13 cellular contexts compared by ENCODE assay signal in the genomic region with DNA sequence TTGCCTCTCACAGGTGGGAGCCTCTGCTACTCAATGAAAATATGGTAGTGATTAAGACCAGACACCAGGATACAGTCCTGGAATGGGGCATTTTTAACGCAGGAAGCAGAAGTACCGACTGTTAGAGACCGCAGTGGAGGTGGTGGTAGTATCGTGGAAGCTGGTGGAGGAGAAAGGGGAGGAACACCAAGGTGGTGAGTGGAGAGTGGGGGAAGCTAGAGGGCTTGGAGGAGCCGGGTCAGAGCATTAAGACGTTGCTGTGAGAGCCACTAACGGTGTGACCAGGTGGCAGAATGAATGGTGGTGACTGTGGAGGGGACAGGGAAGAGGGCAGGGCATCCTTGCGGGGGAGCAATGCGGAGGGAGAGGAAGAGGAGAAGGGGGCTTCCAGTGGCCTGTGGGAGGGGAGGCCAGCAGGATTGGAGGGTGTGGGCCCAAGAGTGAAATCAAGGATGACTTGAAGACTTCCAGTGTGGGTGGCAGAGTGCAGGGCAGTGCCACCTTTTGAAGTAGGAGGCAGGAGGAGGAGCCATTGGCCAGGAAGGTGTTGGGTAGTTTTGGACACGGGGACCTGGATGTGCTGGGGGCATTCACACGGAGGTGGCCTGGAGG. TPM values are rescaled to one million over a fixed set of nuclear protein-coding genes. Genes with fewer than 3 reads are reported as not detected.
A peak's percentile ranks its signal among the peaks of the same experiment; 100 is the strongest.
DNase-seq lines count a peak whose midpoint lies in the region; ATAC-seq and TF ChIP-seq lines count a peak whose summit lies in the region.
"Had no signal": no experiment of that assay in that cellular context is flagged by ENCODE, and none has a peak within 500 bp of the region (broad histone marks: within the 10 kb centered on the region; RNA-seq: fewer than 3 reads in every experiment).

No MANE protein-coding gene starts in this region.

- H3K4me3 Mint-ChIP-seq in activated naive CD4-positive, alpha-beta T cell treated with anti-CD3 and anti-CD28 coated beads, Interleukin-2, amount 10 ng/mL, durations not matched to agents 7 days and 5 days: no peak overlapping the region
- H3K4me3 Mint-ChIP-seq in WTC11: peak overlapping the region; percentile 82; the same call in 1 of the 2 replicates
- H3K4me3 Mint-ChIP-seq in progenitor cell of endocrine pancreas (ENCODE audit: low read depth): peak overlapping the region; percentile 71

- H3K27me3 Mint-ChIP-seq in activated naive CD4-positive, alpha-beta T cell treated with anti-CD3 and anti-CD28 coated beads, Interleukin-2, amount 10 ng/mL, durations not matched to agents 7 days and 5 days: peaks cover 52% of the 10 kb centered on the region
- H3K27me3 Mint-ChIP-seq in WTC11 (ENCODE audit: low read depth) (no peaks in the 10 kb centered on the region), progenitor cell of endocrine pancreas (peaks cover 19% of the 10 kb centered on the region)

- H2AFZ ChIP-seq in Karpas-422 (ENCODE audit: low read length): no peak overlapping the region

- H3K36me3 Mint-ChIP-seq in activated naive CD4-positive, alpha-beta T cell treated with anti-CD3 and anti-CD28 coated beads, Interleukin-2, amount 10 ng/mL, durations not matched to agents 7 days and 5 days: no peaks in the 10 kb centered on the region
- H3K36me3 Mint-ChIP-seq in WTC11 (no peaks in the 10 kb centered on the region), progenitor cell of endocrine pancreas (ENCODE audit: insufficient read depth) (no peaks in the 10 kb centered on the region)

- H3K79me2 ChIP-seq in Karpas-422 (ENCODE audit: low read length): peaks cover 32% of the 10 kb centered on the region

- H3K4me3 ChIP-seq in Karpas-422 (ENCODE audit: low read length): no peak overlapping the region
- H3K4me3 ChIP-seq: GM12878, upper lobe of left lung had no signal

- CTCF ChIA-PET in activated naive CD4-positive, alpha-beta T cell treated with anti-CD3 and anti-CD28 coated beads, Interleukin-2, amount 10 ng/mL, durations not matched to agents 7 days and 5 days (lab: Charles Lee): interaction anchor here (0.5 kb wide), 1 partner anchor 86 kb away, joined by 3 read pairs; no protein-coding TSS in a partner anchor
- CTCF ChIA-PET in WTC11 (lab: Charles Lee): no interaction called here

- no peak overlapping the region for H3K27ac ChIP-seq in Karpas-422 (ENCODE audit: low read length)
- H3K27ac ChIP-seq: upper lobe of left lung had no signal

- ATAC-seq in WTC11: no peak
- ATAC-seq in HG03439 (IDR thresholded peaks at IDR 0.05; ENCODE audit: unreplicated experiment): no peak
- ATAC-seq: GM12878 had no signal

- peaks cover 24% of the 10 kb centered on the region for H3K4me1 ChIP-seq in Karpas-422 (ENCODE audit: low read length)

- no peak for DNase-seq in activated naive CD4-positive, alpha-beta T cell treated with anti-CD3 and anti-CD28 coated beads, Interleukin-2, amount 10 ng/mL, durations not matched to agents 7 days and 5 days
- DNase-seq in activated naive CD4-positive, alpha-beta T cell treated with anti-CD3 and anti-CD28 coated beads, Interleukin-2, amount 50 U/mL, for 16 hours: no peak
- DNase-seq in Karpas-422 (no peak), WTC11 (ENCODE audit: low spot score) (no peak), progenitor cell of endocrine pancreas (ENCODE audit: low spot score, unreplicated experiment) (no peak), hepatic stellate cell (ENCODE audit: low spot score) (no peak), anterior cingulate cortex (lab: John Stamatoyannopoulos, UW) (no peak)
- DNase-seq: DMS79, NCI-H1436, NCI-H446, upper lobe of left lung had no signal

- peak overlapping the region; percentile 47 for H3K27ac Mint-ChIP-seq in activated naive CD4-positive, alpha-beta T cell treated with anti-CD3 and anti-CD28 coated beads, Interleukin-2, amount 10 ng/mL, durations not matched to agents 7 days and 5 days
- H3K27ac Mint-ChIP-seq in WTC11 (no peak overlapping the region), progenitor cell of endocrine pancreas (peak overlapping the region; percentile 45)

- POLR2A ChIA-PET in WTC11 (lab: Charles Lee): no interaction called here

- H3K4me1 Mint-ChIP-seq in activated naive CD4-positive, alpha-beta T cell treated with anti-CD3 and anti-CD28 coated beads, Interleukin-2, amount 10 ng/mL, durations not matched to agents 7 days and 5 days: peaks cover 34% of the 10 kb centered on the region
- H3K4me1 Mint-ChIP-seq in WTC11 (peaks cover 25% of the 10 kb centered on the region), progenitor cell of endocrine pancreas (ENCODE audit: low read depth) (peaks cover 7% of the 10 kb centered on the region)

- H3K9me3 Mint-ChIP-seq in activated naive CD4-positive, alpha-beta T cell treated with anti-CD3 and anti-CD28 coated beads, Interleukin-2, amount 10 ng/mL, durations not matched to agents 7 days and 5 days: no peaks in the 10 kb centered on the region
- no peaks in the 10 kb centered on the region for H3K9me3 Mint-ChIP-seq in WTC11
- H3K9me3 Mint-ChIP-seq in progenitor cell of endocrine pancreas (ENCODE audit: low read depth): no peaks in the 10 kb centered on the region

- no peak overlapping the region for H3K9ac ChIP-seq in Karpas-422 (ENCODE audit: low read length)

- no peaks in the 10 kb centered on the region for H3K9me3 ChIP-seq in Karpas-422 (ENCODE audit: low read length)
- H3K9me3 ChIP-seq: upper lobe of left lung had no signal

- 0 out of 2 replicates have a peak, but pooled peaks cover 3% of the 10 kb centered on the region for H4K20me1 ChIP-seq in Karpas-422 (ENCODE audit: insufficient read depth, low read depth, low read length)

- H3K4me2 ChIP-seq in Karpas-422 (ENCODE audit: low read depth, low read length, poor library complexity, severe bottlenecking): peak overlapping the region; percentile 70

- 0 out of 2 replicates have a peak, but pooled peaks cover 5% of the 10 kb centered on the region for H3K36me3 ChIP-seq in Karpas-422 (ENCODE audit: insufficient read depth, low read length)
- H3K36me3 ChIP-seq: upper lobe of left lung had no signal

- H3K27me3 ChIP-seq in Karpas-422 (ENCODE audit: low read length): no peaks in the 10 kb centered on the region
- H3K27me3 ChIP-seq: upper lobe of left lung had no signal

- TF ChIP-seq CTCF in WTC11 (IDR thresholded peaks at IDR 0.05) (no peak), progenitor cell of endocrine pancreas (IDR thresholded peaks at IDR 0.05; ENCODE audit: unreplicated experiment) (no peak)

- H3K9me2 ChIP-seq in Karpas-422 (replicated peaks; ENCODE audit: insufficient read depth, low read length): no peaks in the 10 kb centered on the region

TF ChIP-seq in WTC11, 78 proteins besides CTCF, POLR2A, EP300 and RAD21 (continues in another document):
- TF ChIP-seq, protein P1, sequence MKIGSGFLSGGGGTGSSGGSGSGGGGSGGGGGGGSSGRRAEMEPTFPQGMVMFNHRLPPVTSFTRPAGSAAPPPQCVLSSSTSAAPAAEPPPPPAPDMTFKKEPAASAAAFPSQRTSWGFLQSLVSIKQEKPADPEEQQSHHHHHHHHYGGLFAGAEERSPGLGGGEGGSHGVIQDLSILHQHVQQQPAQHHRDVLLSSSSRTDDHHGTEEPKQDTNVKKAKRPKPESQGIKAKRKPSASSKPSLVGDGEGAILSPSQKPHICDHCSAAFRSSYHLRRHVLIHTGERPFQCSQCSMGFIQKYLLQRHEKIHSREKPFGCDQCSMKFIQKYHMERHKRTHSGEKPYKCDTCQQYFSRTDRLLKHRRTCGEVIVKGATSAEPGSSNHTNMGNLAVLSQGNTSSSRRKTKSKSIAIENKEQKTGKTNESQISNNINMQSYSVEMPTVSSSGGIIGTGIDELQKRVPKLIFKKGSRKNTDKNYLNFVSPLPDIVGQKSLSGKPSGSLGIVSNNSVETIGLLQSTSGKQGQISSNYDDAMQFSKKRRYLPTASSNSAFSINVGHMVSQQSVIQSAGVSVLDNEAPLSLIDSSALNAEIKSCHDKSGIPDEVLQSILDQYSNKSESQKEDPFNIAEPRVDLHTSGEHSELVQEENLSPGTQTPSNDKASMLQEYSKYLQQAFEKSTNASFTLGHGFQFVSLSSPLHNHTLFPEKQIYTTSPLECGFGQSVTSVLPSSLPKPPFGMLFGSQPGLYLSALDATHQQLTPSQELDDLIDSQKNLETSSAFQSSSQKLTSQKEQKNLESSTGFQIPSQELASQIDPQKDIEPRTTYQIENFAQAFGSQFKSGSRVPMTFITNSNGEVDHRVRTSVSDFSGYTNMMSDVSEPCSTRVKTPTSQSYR (CRISPR knock-in tag; IDR thresholded peaks at IDR 0.05): no peak
- no peak for TF ChIP-seq NFYB (CRISPR knock-in tag; conservative IDR thresholded peaks at IDR 0.05; ENCODE audit: low read depth)
- TF ChIP-seq ETV6 (CRISPR knock-in tag; IDR thresholded peaks at IDR 0.05): no peak
- no peak for TF ChIP-seq RELA (CRISPR knock-in tag; IDR thresholded peaks at IDR 0.05; ENCODE audit: borderline replicate concordance)
- TF ChIP-seq, protein P2, sequence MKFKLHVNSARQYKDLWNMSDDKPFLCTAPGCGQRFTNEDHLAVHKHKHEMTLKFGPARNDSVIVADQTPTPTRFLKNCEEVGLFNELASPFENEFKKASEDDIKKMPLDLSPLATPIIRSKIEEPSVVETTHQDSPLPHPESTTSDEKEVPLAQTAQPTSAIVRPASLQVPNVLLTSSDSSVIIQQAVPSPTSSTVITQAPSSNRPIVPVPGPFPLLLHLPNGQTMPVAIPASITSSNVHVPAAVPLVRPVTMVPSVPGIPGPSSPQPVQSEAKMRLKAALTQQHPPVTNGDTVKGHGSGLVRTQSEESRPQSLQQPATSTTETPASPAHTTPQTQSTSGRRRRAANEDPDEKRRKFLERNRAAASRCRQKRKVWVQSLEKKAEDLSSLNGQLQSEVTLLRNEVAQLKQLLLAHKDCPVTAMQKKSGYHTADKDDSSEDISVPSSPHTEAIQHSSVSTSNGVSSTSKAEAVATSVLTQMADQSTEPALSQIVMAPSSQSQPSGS (CRISPR knock-in tag; IDR thresholded peaks at IDR 0.05; ENCODE audit: borderline replicate concordance, low read depth): no peak

RNA-seq across cellular contexts. Expression of a gene that starts 1.6 kb away (rescaled TPM):
- 32.1 and 56.9 TPM in 2 replicates for total RNA-seq in Karpas-422 (2014; rRNA removed; shearing (Covaris generic); ENCODE audit: low replicate concordance)
- total RNA-seq in WTC11 (2021): 46.4 to 55.6 TPM (median 53.3 TPM) in 3 replicates
- 31.4 and 34.2 TPM in 2 replicates for total RNA-seq in progenitor cell of endocrine pancreas

RNA-seq across cellular contexts. Expression of a gene that starts 55.5 kb away (rescaled TPM):
- 24.8 and 26.9 TPM in 2 replicates for total RNA-seq in Karpas-422 (2014; rRNA removed; shearing (Covaris generic); ENCODE audit: low replicate concordance)
- total RNA-seq in WTC11 (2021) (33.5 to 40.5 TPM (median 35.8 TPM) in 3 replicates), progenitor cell of endocrine pancreas (80.6 and 82.2 TPM in 2 replicates)
